Comparison of ENCODE assay signal across 28 cellular contexts in the genomic region with DNA sequence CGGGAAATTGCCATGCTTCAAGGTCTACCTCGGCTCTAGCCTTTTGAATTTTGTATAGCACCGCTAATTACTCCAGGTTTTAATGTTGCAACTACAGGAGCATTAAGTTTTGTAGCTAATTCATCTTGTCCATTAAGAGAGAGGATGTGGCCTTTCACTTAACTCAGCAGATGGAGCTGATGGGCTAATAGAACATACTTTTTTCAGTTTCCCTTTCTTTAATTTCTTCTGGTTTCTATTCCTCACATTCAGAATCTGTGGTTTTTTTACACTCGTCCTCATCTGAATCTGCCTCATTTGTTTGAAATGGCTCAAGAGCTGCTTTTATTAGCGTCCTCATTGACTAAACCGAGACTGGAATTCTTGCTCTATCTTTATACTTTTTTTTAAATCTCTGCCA.
"Had no signal": no experiment of that assay in that cellular context is flagged by ENCODE, and none has a peak within 500 bp of the region (broad histone marks: within the 10 kb centered on the region; RNA-seq: fewer than 3 reads in every experiment).

No MANE protein-coding gene starts in this region.

- H3K27ac Mint-ChIP-seq: activated CD4-positive, alpha-beta memory T cell treated with anti-CD3 and anti-CD28 coated beads, Interleukin-2, amount 10 ng/mL, durations not matched to agents 7 days and 5 days; activated CD4-positive, alpha-beta T cell treated with anti-CD3 and anti-CD28 coated beads, Interleukin-2, amount 10 ng/mL, durations not matched to agents 24 days and 14 days; activated T-cell treated with anti-CD3 and anti-CD28 coated beads, Interleukin-2, amount 50 U/mL, for 24 hours; endodermal cell; immature natural killer cell; naive thymus-derived CD8-positive, alpha-beta T cell; stimulated activated effector memory CD8-positive, alpha-beta T cell treated with anti-CD3 and anti-CD28 coated beads, Interleukin-12 subunit alpha, Interleukin-12 subunit beta, amount 100 ng/mL, for 72 hours; stimulated activated naive CD8-positive, alpha-beta T cell treated with anti-CD3 and anti-CD28 coated beads, Interleukin-15, Interleukin-2, amounts not matched to agents 100 ng/mL and 50 ng/mL, for 24 hours; type B pancreatic cell had no signal

- H3K9me3 Mint-ChIP-seq: endodermal cell, type B pancreatic cell had no signal

- H3K27me3 Mint-ChIP-seq: activated CD4-positive, alpha-beta memory T cell treated with anti-CD3 and anti-CD28 coated beads, Interleukin-2, amount 10 ng/mL, durations not matched to agents 7 days and 5 days; activated CD4-positive, alpha-beta T cell treated with anti-CD3 and anti-CD28 coated beads, Interleukin-2, amount 10 ng/mL, durations not matched to agents 24 days and 14 days; activated T-cell treated with anti-CD3 and anti-CD28 coated beads, Interleukin-2, amount 50 U/mL, for 24 hours; naive thymus-derived CD8-positive, alpha-beta T cell; stimulated activated naive CD8-positive, alpha-beta T cell treated with anti-CD3 and anti-CD28 coated beads, Interleukin-15, Interleukin-2, amounts not matched to agents 100 ng/mL and 50 ng/mL, for 24 hours; type B pancreatic cell had no signal

- H3K4me1 ChIP-seq: breast epithelium, foreskin keratinocyte, heart left ventricle, uterus had no signal

- H3K36me3 Mint-ChIP-seq: naive thymus-derived CD8-positive, alpha-beta T cell; stimulated activated effector memory CD8-positive, alpha-beta T cell treated with anti-CD3 and anti-CD28 coated beads, Interleukin-12 subunit alpha, Interleukin-12 subunit beta, amount 100 ng/mL, for 72 hours; type B pancreatic cell had no signal

- FAIRE-seq: kidney had no signal

- ATAC-seq: esophagus mucosa; foreskin keratinocyte; heart left ventricle; left colon; naive thymus-derived CD8-positive, alpha-beta T cell; right cardiac atrium; stimulated activated effector memory CD8-positive, alpha-beta T cell treated with anti-CD3 and anti-CD28 coated beads, Interleukin-12 subunit alpha, Interleukin-12 subunit beta, amount 100 ng/mL, for 72 hours had no signal

- H3K4me3 ChIP-seq: breast epithelium, heart left ventricle, uterus had no signal

- H3K9me3 ChIP-seq: breast epithelium, heart left ventricle, uterus had no signal

- H3K4me3 Mint-ChIP-seq: activated CD4-positive, alpha-beta memory T cell treated with anti-CD3 and anti-CD28 coated beads, Interleukin-2, amount 10 ng/mL, durations not matched to agents 7 days and 5 days; activated CD4-positive, alpha-beta T cell treated with anti-CD3 and anti-CD28 coated beads, Interleukin-2, amount 10 ng/mL, durations not matched to agents 24 days and 14 days; activated T-cell treated with anti-CD3 and anti-CD28 coated beads, Interleukin-2, amount 50 U/mL, for 24 hours; endodermal cell; immature natural killer cell; naive thymus-derived CD8-positive, alpha-beta T cell; stimulated activated effector memory CD8-positive, alpha-beta T cell treated with anti-CD3 and anti-CD28 coated beads, Interleukin-12 subunit alpha, Interleukin-12 subunit beta, amount 100 ng/mL, for 72 hours; stimulated activated naive CD8-positive, alpha-beta T cell treated with anti-CD3 and anti-CD28 coated beads, Interleukin-15, Interleukin-2, amounts not matched to agents 100 ng/mL and 50 ng/mL, for 24 hours; type B pancreatic cell had no signal

- H3K36me3 ChIP-seq: breast epithelium, heart left ventricle, uterus had no signal

- H3K27me3 ChIP-seq: breast epithelium, foreskin keratinocyte, heart left ventricle, uterus had no signal

- DNase-seq: activated CD4-positive, alpha-beta memory T cell treated with anti-CD3 and anti-CD28 coated beads, Interleukin-2, amount 10 ng/mL, durations not matched to agents 7 days and 5 days; activated CD4-positive, alpha-beta T cell treated with anti-CD3 and anti-CD28 coated beads, Interleukin-2, amount 10 ng/mL, durations not matched to agents 24 days and 14 days; activated CD4-positive, CD25-positive, alpha-beta regulatory T cell treated with anti-CD3 and anti-CD28 coated beads, Interleukin-2, amount 50 U/mL, for 72 hours; activated CD8-positive, alpha-beta memory T cell treated with anti-CD3 and anti-CD28 coated beads, Interleukin-2, amount 50 U/mL, for 48 hours; activated gamma-delta T cell treated with Interleukin-2 at 50 U/mL for 16 hours; activated naive CD4-positive, alpha-beta T cell treated with anti-CD3 and anti-CD28 coated beads, Interleukin-2, amount 50 U/mL, for 16 hours; activated T-cell treated with anti-CD3 and anti-CD28 coated beads, Interleukin-2, amount 50 U/mL, for 24 hours; amniotic stem cell; central memory CD4-positive, alpha-beta T cell; endodermal cell; foreskin keratinocyte; heart left ventricle; hypothalamus; immature natural killer cell; kidney; left colon; mammary epithelial cell; naive thymus-derived CD8-positive, alpha-beta T cell; posterior cingulate gyrus; right cardiac atrium; stimulated activated CD4-positive, alpha-beta T cell treated with anti-CD3 and anti-CD28 coated beads, Interleukin-4, amount 100 ng/mL, for 24 hours; substantia nigra; uterus had no signal

- H3K4me1 Mint-ChIP-seq: activated CD4-positive, alpha-beta memory T cell treated with anti-CD3 and anti-CD28 coated beads, Interleukin-2, amount 10 ng/mL, durations not matched to agents 7 days and 5 days; activated CD4-positive, alpha-beta T cell treated with anti-CD3 and anti-CD28 coated beads, Interleukin-2, amount 10 ng/mL, durations not matched to agents 24 days and 14 days; endodermal cell; immature natural killer cell; naive thymus-derived CD8-positive, alpha-beta T cell; stimulated activated effector memory CD8-positive, alpha-beta T cell treated with anti-CD3 and anti-CD28 coated beads, Interleukin-12 subunit alpha, Interleukin-12 subunit beta, amount 100 ng/mL, for 72 hours had no signal

- H3K27ac ChIP-seq: breast epithelium, foreskin keratinocyte, heart left ventricle, uterus had no signal
